ENCODE assay signal across 1 cellular context in genomic region chr1:236281286-236282158, GRCh38.
TF ChIP-seq lines count a peak whose summit lies in the region.

TSS of gene ERO1B (minus strand) at chr1:236281958. CDS start at chr1:236281783, 175 bp downstream.

TF ChIP-seq in HCT116, 20 proteins besides CTCF, POLR2A, EP300 and RAD21 (continued from another document):
- TF ChIP-seq ATF3 (IDR thresholded peaks at IDR 0.05) (no peak), YY1 (IDR thresholded peaks at IDR 0.05; ENCODE audit: extremely low read depth, insufficient replicate concordance, low read depth, low read length) (peak; percentile 24), REST (IDR thresholded peaks at IDR 0.05; ENCODE audit: low read depth) (no peak), EZH2 (IDR thresholded peaks at IDR 0.05) (no peak)
